1 cellular context compared by ENCODE assay signal in genomic region chr1:227234998-227235405, GRCh38.
TF ChIP-seq lines count a peak whose summit lies in the region.

No MANE protein-coding gene starts in this region.

TF ChIP-seq in SK-N-SH treated with all-trans-retinoic acid at 6 μM for 48 hours, 23 proteins besides CTCF, POLR2A, EP300 and RAD21 (continued from another document):
- no peak for TF ChIP-seq ZFP30 (CRISPR knock-in tag; IDR thresholded peaks at IDR 0.05)
- no peak for TF ChIP-seq ARNTL (CRISPR knock-in tag; IDR thresholded peaks at IDR 0.05; ENCODE audit: borderline replicate concordance, low read depth)
